ENCODE assay signal across 8 cellular contexts in the genomic region with DNA sequence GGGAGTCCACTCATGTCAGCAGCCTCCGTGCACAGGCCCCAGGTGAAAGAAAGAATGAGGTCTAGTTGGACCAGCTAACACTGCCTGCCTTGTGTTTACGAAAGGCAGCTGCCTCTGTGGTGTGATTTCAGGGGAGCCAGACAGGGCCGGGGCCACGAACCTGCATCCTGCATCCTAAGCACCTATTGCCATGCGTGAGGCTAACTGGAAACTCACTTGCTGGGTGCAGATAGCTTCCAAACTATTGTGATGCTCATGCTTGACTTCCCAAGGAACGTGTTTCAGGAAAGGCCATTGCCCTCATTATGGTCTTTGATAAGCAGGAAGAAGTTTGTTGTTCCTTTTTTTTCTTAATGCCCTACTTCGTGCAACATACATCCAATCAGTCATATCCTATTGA. TPM values are rescaled to one million over a fixed set of nuclear protein-coding genes. Genes with fewer than 3 reads are reported as not detected.
DNase-seq lines count a peak whose midpoint lies in the region; ATAC-seq and TF ChIP-seq lines count a peak whose summit lies in the region.

No MANE protein-coding gene starts in this region.

- 70 to 81% (median 78%) methylated on average over 6 to 7 of the region's 7 CpGs for WGBS in adrenal gland, 4 donors

- in situ Hi-C loops in HAP-1 (cut with MboI; ENCODE audit: low sequenced_read_pairs) = loop anchor here (10.0 kb wide), 1 partner anchor 168 kb away; the partner anchor contains the start of genes CASP3 and PRIMPOL

- intact Hi-C loops in adrenal gland (cut with DNase I) = loop anchor here (10.0 kb wide), 2 partner anchors 58 to 192 kb away; no protein-coding TSS in a partner anchor

- H3K36me3 ChIP-seq in adrenal gland (replicated peaks in 1 of 2) = no peaks in the 10 kb centered on the region
- no peaks in the 10 kb centered on the region for H3K36me3 ChIP-seq in HAP-1 (replicated peaks)

- H3K4me3 ChIP-seq in adrenal gland = no peak overlapping the region
- H3K4me3 ChIP-seq in HAP-1 = no peak overlapping the region

- peak overlapping the region; percentile 89 to 100 (median 98) for H3K4me3 Mint-ChIP-seq in naive thymus-derived CD8-positive, alpha-beta T cell

- ATAC-seq in naive thymus-derived CD8-positive, alpha-beta T cell = no peak

- no peaks in the 10 kb centered on the region for H3K27me3 ChIP-seq in adrenal gland
- no peaks in the 10 kb centered on the region for H3K27me3 ChIP-seq in HAP-1 (ENCODE audit: low read depth)

- H3K27me3 Mint-ChIP-seq in naive thymus-derived CD8-positive, alpha-beta T cell = no peaks in the 10 kb centered on the region

- H3K27ac ChIP-seq in adrenal gland = peak overlapping the region in 3 of 5 donors; percentile 10 to 99 (median 38)

- DNase-seq in stimulated activated CD4-positive, alpha-beta T cell treated with anti-CD3 and anti-CD28 coated beads, Interleukin-12 subunit alpha, Interleukin-12 subunit beta, amount 100 ng/mL, for 4 hours = peak; percentile 19
- no peak for DNase-seq in stimulated activated CD4-positive, alpha-beta T cell treated with anti-CD3 and anti-CD28 coated beads, Interleukin-1b, Interleukin-23, amount 100 ng/mL, for 48 hours
- DNase-seq in adrenal gland = no peak
- DNase-seq in naive thymus-derived CD8-positive, alpha-beta T cell = peak in 5 of 10 donors; percentile 1 to 27 (median 15)
- no peak for DNase-seq in SW 1271 (lab: John Stamatoyannopoulos, UW)
- no peak for DNase-seq in HAP-1 (ENCODE audit: low spot score in 2 of 2)
- no peak for DNase-seq in NCI-H1092 (lab: John Stamatoyannopoulos, UW)
- DNase-seq in NCI-H2081 (lab: John Stamatoyannopoulos, UW) = no peak

- peaks cover 4 to 15% (median 6%) of the 10 kb centered on the region in 3 donors for H3K36me3 Mint-ChIP-seq in naive thymus-derived CD8-positive, alpha-beta T cell

- H3K9me3 ChIP-seq in adrenal gland (replicated peaks in 1 of 3) (no peaks in the 10 kb centered on the region), HAP-1 (no peaks in the 10 kb centered on the region)

- H3K27ac Mint-ChIP-seq in naive thymus-derived CD8-positive, alpha-beta T cell = peak overlapping the region; percentile 68 to 99 (median 97)

- H3K9me3 Mint-ChIP-seq in naive thymus-derived CD8-positive, alpha-beta T cell = peaks cover 0 to 2% (median 0%) of the 10 kb centered on the region in 9 donors

- no peak for TF ChIP-seq CTCF in adrenal gland (IDR thresholded peaks at IDR 0.05)

- H3K4me1 Mint-ChIP-seq in naive thymus-derived CD8-positive, alpha-beta T cell = peaks cover 41 to 68% (median 61%) of the 10 kb centered on the region in 4 donors

- POLR2A ChIA-PET in naive thymus-derived CD8-positive, alpha-beta T cell (lab: Charles Lee) = interaction anchor here (1.8 to 5.5 kb wide), 2 partner anchors 59 to 257 kb away, joined by 4 to 81 read pairs; partner anchors contain the start of gene CENPU

- H3K4me1 ChIP-seq in adrenal gland (replicated peaks in 1 of 2) (peaks cover 28 to 43% of the 10 kb centered on the region in 2 donors), HAP-1 (peaks cover 3% of the 10 kb centered on the region)

- TF ChIP-seq POLR2A in adrenal gland (IDR thresholded peaks at IDR 0.05) = no peak

RNA-seq across cellular contexts. Expression of gene IRF2, which starts 2.3 kb away (rescaled TPM):
- total RNA-seq in adrenal gland = 10 to 100 TPM; 35.4 to 93.1 (median 58.3) TPM
- 10 to 100 TPM; 19.0 to 69.7 (median 20.0) TPM for polyA plus RNA-seq in adrenal gland
- 10 to 100 TPM; 62.6 to 77.1 TPM for total RNA-seq in naive thymus-derived CD8-positive, alpha-beta T cell
- 10 to 100 TPM; 72.7 to 80.7 (median 78.3) TPM for polyA plus RNA-seq in naive thymus-derived CD8-positive, alpha-beta T cell
